In genomic region chr1:198850196-198850595, GRCh38 we compare ENCODE assay signal across 2 cellular contexts.
TF ChIP-seq lines count a peak whose summit lies in the region.

No MANE protein-coding gene starts in this region.

TF ChIP-seq in IMR-90, 13 proteins besides CTCF, POLR2A, EP300 and RAD21 (continued from another document):
- TF ChIP-seq MAZ (IDR thresholded peaks at IDR 0.05; ENCODE audit: borderline replicate concordance, low read depth, low read length), result no peak

TF ChIP-seq in SK-N-SH treated with all-trans-retinoic acid at 6 μM for 48 hours, 23 proteins besides CTCF, POLR2A, EP300 and RAD21 (continued from another document):
- TF ChIP-seq TSHZ2 (CRISPR knock-in tag; IDR thresholded peaks at IDR 0.05) (no peak), ISL1 (CRISPR knock-in tag; IDR thresholded peaks at IDR 0.05) (no peak), TCF4 (CRISPR knock-in tag; IDR thresholded peaks at IDR 0.05; ENCODE audit: borderline replicate concordance) (no peak), OSR1 (CRISPR knock-in tag; IDR thresholded peaks at IDR 0.05) (no peak), ESRRG (CRISPR knock-in tag; IDR thresholded peaks at IDR 0.05) (no peak), ZNF8 (CRISPR knock-in tag; IDR thresholded peaks at IDR 0.05) (no peak), GLIS3 (CRISPR knock-in tag; IDR thresholded peaks at IDR 0.05) (no peak), BACH2 (CRISPR knock-in tag; IDR thresholded peaks at IDR 0.05; ENCODE audit: borderline replicate concordance) (no peak), PPARA (CRISPR knock-in tag; IDR thresholded peaks at IDR 0.05; ENCODE audit: borderline replicate concordance) (no peak), ZC3H10 (CRISPR knock-in tag; IDR thresholded peaks at IDR 0.05) (no peak), CSRNP3 (CRISPR knock-in tag; IDR thresholded peaks at IDR 0.05) (no peak), RARB (CRISPR knock-in tag; IDR thresholded peaks at IDR 0.05) (no peak)
